Comparison of ENCODE assay signal across 9 cellular contexts in genomic region chr10:15719062-15719898, GRCh38. TPM values are rescaled to one million over a fixed set of nuclear protein-coding genes. Genes with fewer than 3 reads are reported as not detected.
A peak's percentile ranks its signal among the peaks of the same experiment; 100 is the strongest.
DNase-seq lines count a peak whose midpoint lies in the region; ATAC-seq and TF ChIP-seq lines count a peak whose summit lies in the region.
"Had no signal": no experiment of that assay in that cellular context is flagged by ENCODE, and none has a peak within 500 bp of the region (broad histone marks: within the 10 kb centered on the region; RNA-seq: fewer than 3 reads in every experiment).

No MANE protein-coding gene starts in this region.

- ATAC-seq in mucosa of descending colon, result peak; percentile 58

- H3K27me3 ChIP-seq in esophagus (ENCODE audit: control insufficient read depth in 1 of 2, insufficient read depth in 2 of 2, low read length in 2 of 2), result no peaks in the 10 kb centered on the region

- DNase-seq in NCI-H748 (lab: John Stamatoyannopoulos, UW; ENCODE audit: unreplicated experiment) (peak; percentile 54), NCI-H748 treated with DMSO at 0.1 percent for 48 hours (lab: John Stamatoyannopoulos, UW) (no peak), mucosa of descending colon (peak in 2 of 3 donors; percentile 25 to 28), 8988T (no peak), T-helper 9 cell (no peak)
- no peak for DNase-seq in activated naive CD4-positive, alpha-beta T cell (lab: John Stamatoyannopoulos, UW)
- DNase-seq: MV-4-11 had no signal

- H3K9me3 ChIP-seq in esophagus (ENCODE audit: control insufficient read depth in 2 of 2, insufficient read depth in 1 of 2, low read depth in 1 of 2, low read length in 1 of 2), result peaks cover 0 to 3% of the 10 kb centered on the region in 2 donors
- no peaks in the 10 kb centered on the region for H3K9me3 ChIP-seq in mucosa of descending colon

- intact Hi-C loops in mucosa of descending colon (cut with DNase I, micrococcal nuclease), result loop anchor here in 1 of 2 donors (5.0 kb wide), 1 partner anchor 282 kb away; no protein-coding TSS in a partner anchor

- H3K27ac ChIP-seq in esophagus (ENCODE audit: low read depth in 2 of 2, low read length in 1 of 2) (peak overlapping the region; percentile 24 to 81), urinary bladder (ENCODE audit: low read depth) (peak overlapping the region; percentile 76)

- H3K36me3 ChIP-seq in esophagus (ENCODE audit: control insufficient read depth in 2 of 2, insufficient read depth in 2 of 2, low read length in 1 of 2) (no peaks in the 10 kb centered on the region), mucosa of descending colon (ENCODE audit: low read depth) (no peaks in the 10 kb centered on the region), urinary bladder (ENCODE audit: insufficient read depth) (no peaks in the 10 kb centered on the region)

- WGBS in esophagus, 2 donors, result 5% methylated on average over 45 to 66 of the region's 66 CpGs
- under 1% methylated on average over 66 of the region's 66 CpGs for WGBS in urinary bladder

- H3K4me1 ChIP-seq in esophagus (ENCODE audit: control insufficient read depth in 2 of 2, insufficient read depth in 2 of 2, low read length in 1 of 2), result no peaks in the 10 kb centered on the region
- H3K4me1 ChIP-seq in mucosa of descending colon (ENCODE audit: low read depth), result peaks cover 2% of the 10 kb centered on the region
- H3K4me1 ChIP-seq in urinary bladder (ENCODE audit: insufficient read depth), result no peaks in the 10 kb centered on the region

- H3K4me3 ChIP-seq in esophagus (ENCODE audit: low read depth in 1 of 2, low read length in 2 of 2) (peak overlapping the region; percentile 23 to 61), mucosa of descending colon (peak overlapping the region; percentile 28), urinary bladder (ENCODE audit: low read depth, low read length) (peak overlapping the region; percentile 75)

- no peak for TF ChIP-seq CTCF in mucosa of descending colon (IDR thresholded peaks at IDR 0.05)

RNA-seq across cellular contexts. Expression of gene ITGA8, which starts 0.4 kb away (rescaled TPM):
- polyA plus RNA-seq in esophagus (1 to 10 TPM; 2.5 to 3.6 TPM), urinary bladder (34.0 TPM)
- total RNA-seq in mucosa of descending colon (1 to 10 TPM; 2.2 to 3.4 (median 2.5) TPM), urinary bladder (62.2 TPM)

Comparison
In these comparisons a context has a peak if more than half of its experiments do, and no peak if none do; other contexts are left out.
1. DNase-seq: peak in NCI-H748 (single experiment) and mucosa of descending colon (2 of 3); none in NCI-H748 treated with DMSO at 0.1 percent for 48 hours (single experiment), 8988T (single experiment), activated naive CD4-positive, alpha-beta T cell (0 of 4) and T-helper 9 cell (single experiment).
2. RNA of gene ITGA8, which starts 0.4 kb away (total RNA-seq): 62.2 TPM in urinary bladder (single experiment); 2.2 to 3.4 TPM in mucosa of descending colon; every median in the first group is over 10 times any median in the second.
3. Peak in every context shown above with its lines, with median percentiles within 50 percentile points of each other: H3K4me3 ChIP-seq.